In the genomic region with DNA sequence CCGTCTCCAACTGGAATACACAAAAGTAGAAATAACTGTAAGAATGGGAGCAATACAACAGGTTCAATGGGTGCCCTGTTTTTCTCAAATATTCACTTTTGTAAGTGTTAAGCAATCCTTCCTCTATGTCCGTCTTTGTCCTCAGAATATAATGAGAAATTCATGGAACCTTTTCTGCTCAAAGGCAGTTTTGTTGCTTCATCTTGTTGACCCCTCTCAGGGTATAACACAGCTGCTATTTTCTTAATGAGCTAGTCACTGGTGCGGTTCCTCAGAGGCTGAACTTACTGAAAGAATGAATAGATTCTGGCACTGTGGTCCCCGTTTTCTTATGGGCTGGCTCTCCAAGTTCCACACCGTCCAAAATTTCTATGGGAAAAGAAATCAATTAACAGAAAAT, we compare ENCODE assay signal across 22 cellular contexts. TPM values are rescaled to one million over a fixed set of nuclear protein-coding genes. Genes with fewer than 3 reads are reported as not detected.
DNase-seq lines count a peak whose midpoint lies in the region; ATAC-seq and TF ChIP-seq lines count a peak whose summit lies in the region.
"Had no signal": no experiment of that assay in that cellular context is flagged by ENCODE, and none has a peak within 500 bp of the region (broad histone marks: within the 10 kb centered on the region; RNA-seq: fewer than 3 reads in every experiment).

No MANE protein-coding gene starts in this region.

- no peaks in the 10 kb centered on the region for H3K27me3 Mint-ChIP-seq in naive thymus-derived CD4-positive, alpha-beta T cell

- H3K36me3 ChIP-seq in cardiac muscle cell (peaks cover 50% of the 10 kb centered on the region), left ventricle myocardium inferior (peaks cover 89% of the 10 kb centered on the region)
- H3K36me3 ChIP-seq in naive thymus-derived CD4-positive, alpha-beta T cell (ENCODE audit: control insufficient read depth in 2 of 3, insufficient read depth in 3 of 3, low read length in 3 of 3) = peaks cover 11 to 66% (median 14%) of the 10 kb centered on the region in 3 experiments

- no peaks in the 10 kb centered on the region for H3K9me3 Mint-ChIP-seq in naive thymus-derived CD4-positive, alpha-beta T cell
- H3K9me3 Mint-ChIP-seq: CD8-positive, alpha-beta T cell had no signal

- H3K27me3 ChIP-seq in cardiac muscle cell (no peaks in the 10 kb centered on the region), left ventricle myocardium inferior (ENCODE audit: low read depth) (no peaks in the 10 kb centered on the region)
- no peaks in the 10 kb centered on the region for H3K27me3 ChIP-seq in naive thymus-derived CD4-positive, alpha-beta T cell (ENCODE audit: control insufficient read depth in 2 of 2, insufficient read depth in 2 of 2, low read length in 2 of 2)
- H3K27me3 ChIP-seq: Peyer's patch, SJSA1 had no signal

- peaks cover 10 to 62% (median 25%) of the 10 kb centered on the region in 5 donors for H3K36me3 Mint-ChIP-seq in naive thymus-derived CD4-positive, alpha-beta T cell

- TF ChIP-seq CTCF in cardiac muscle cell (IDR thresholded peaks at IDR 0.05; ENCODE audit: low read depth, low read length) (no peak), left ventricle myocardium inferior (IDR thresholded peaks at IDR 0.05; ENCODE audit: borderline replicate concordance) (no peak)

- CTCF ChIA-PET in naive thymus-derived CD4-positive, alpha-beta T cell (lab: Charles Lee) = no interaction called here

- DNase-seq in cardiac muscle cell (ENCODE audit: low read depth in 1 of 2, low spot score in 1 of 2) (no peak), left ventricle myocardium inferior (no peak), inferior parietal cortex (ENCODE audit: extremely low spot score) (peak; percentile 20), putamen (ENCODE audit: low spot score) (peak; percentile 58), NCI-H1417 (lab: John Stamatoyannopoulos, UW) (no peak)
- no peak for DNase-seq in activated effector memory CD4-positive, alpha-beta T cell treated with anti-CD3 and anti-CD28 coated beads, Interleukin-2, amount 50 U/mL, for 16 hours
- DNase-seq in naive thymus-derived CD4-positive, alpha-beta T cell = no peak
- DNase-seq in activated naive CD4-positive, alpha-beta T cell (lab: John Stamatoyannopoulos, UW) = no peak
- DNase-seq: 8988T, Calu3, IMR-90, NCI-H1105 treated with DMSO at 0.1 percent for 48 hours, NCI-H1694, NCI-H2081 treated with DMSO at 0.1 percent for 48 hours, NCI-H2171 treated with DMSO at 0.1 percent for 48 hours, NCI-H524 treated with DMSO at 0.1 percent for 48 hours, NCI-H82, Peyer's patch had no signal

- H3K4me1 ChIP-seq in cardiac muscle cell (ENCODE audit: low read depth) (no peaks in the 10 kb centered on the region), left ventricle myocardium inferior (no peaks in the 10 kb centered on the region)
- H3K4me1 ChIP-seq in naive thymus-derived CD4-positive, alpha-beta T cell (ENCODE audit: control insufficient read depth in 2 of 2, insufficient read depth in 2 of 2, low read length in 2 of 2) = no peaks in the 10 kb centered on the region
- H3K4me1 ChIP-seq: Peyer's patch, SJSA1 had no signal

- H3K9me3 ChIP-seq in cardiac muscle cell (ENCODE audit: low read depth) (no peaks in the 10 kb centered on the region), left ventricle myocardium inferior (replicated peaks) (no peaks in the 10 kb centered on the region)
- H3K9me3 ChIP-seq in naive thymus-derived CD4-positive, alpha-beta T cell (ENCODE audit: control insufficient read depth in 2 of 3, low read length in 3 of 3) = no peaks in the 10 kb centered on the region
- H3K9me3 ChIP-seq: Peyer's patch, SJSA1 had no signal

- no peak for ATAC-seq in naive thymus-derived CD4-positive, alpha-beta T cell
- ATAC-seq: CD8-positive, alpha-beta T cell; Right ventricle myocardium inferior had no signal

- H3K27ac ChIP-seq in cardiac muscle cell = peak overlapping the region; percentile 71
- no peak overlapping the region for H3K27ac ChIP-seq in left ventricle myocardium inferior (replicated peaks)
- no peak overlapping the region for H3K27ac ChIP-seq in naive thymus-derived CD4-positive, alpha-beta T cell (ENCODE audit: low read depth, low read length)
- H3K27ac ChIP-seq: KMS-11, Peyer's patch, SJSA1 had no signal

- H3K4me1 Mint-ChIP-seq in naive thymus-derived CD4-positive, alpha-beta T cell = no peaks in the 10 kb centered on the region

- POLR2A ChIA-PET in naive thymus-derived CD4-positive, alpha-beta T cell (lab: Charles Lee) = no interaction called here

- H3K27ac Mint-ChIP-seq in naive thymus-derived CD4-positive, alpha-beta T cell = no peak overlapping the region
- H3K27ac Mint-ChIP-seq: CD8-positive, alpha-beta T cell had no signal

- H3K4me3 ChIP-seq in cardiac muscle cell (no peak overlapping the region), left ventricle myocardium inferior (no peak overlapping the region)
- H3K4me3 ChIP-seq in naive thymus-derived CD4-positive, alpha-beta T cell (ENCODE audit: low read length) = no peak overlapping the region
- H3K4me3 ChIP-seq: Peyer's patch, SJSA1 had no signal

- intact Hi-C loops in left ventricle myocardium inferior (cut with micrococcal nuclease) = no loop called here
- intact Hi-C loops in naive thymus-derived CD4-positive, alpha-beta T cell (cut with micrococcal nuclease) = no loop called here

- H3K4me3 Mint-ChIP-seq in naive thymus-derived CD4-positive, alpha-beta T cell = no peak overlapping the region
- H3K4me3 Mint-ChIP-seq: CD8-positive, alpha-beta T cell had no signal

RNA-seq across cellular contexts. Expression of a gene that starts 9.7 kb away (rescaled TPM):
- total RNA-seq in cardiac muscle cell (52.0 and 52.3 TPM in 2 replicates), left ventricle myocardium inferior (17.1 TPM)
- 69.3 and 79.0 TPM in 2 replicates for polyA plus RNA-seq in cardiac muscle cell
- total RNA-seq in naive thymus-derived CD4-positive, alpha-beta T cell = 10 to 100 TPM; 72.0 to 83.4 (median 80.9) TPM
- polyA plus RNA-seq in naive thymus-derived CD4-positive, alpha-beta T cell = 10 to 100 TPM; 33.9 to 55.1 TPM

RNA-seq across cellular contexts. Expression of a gene that starts 49.5 kb away (rescaled TPM):
- 48.6 and 62.8 TPM in 2 replicates for total RNA-seq in cardiac muscle cell
- 108 and 184 TPM in 2 replicates for polyA plus RNA-seq in cardiac muscle cell
- total RNA-seq in left ventricle myocardium inferior = 53.9 TPM
- 100 to 1,000 TPM in 1 of 5 experiments, 10 to 100 TPM in 4; 30.9 to 116 (median 44.1) TPM for total RNA-seq in naive thymus-derived CD4-positive, alpha-beta T cell
- polyA plus RNA-seq in naive thymus-derived CD4-positive, alpha-beta T cell = 100 to 1,000 TPM in 1 of 2 donors, 10 to 100 TPM in 1; 75.6 to 128 TPM

Comparison
In these comparisons a context has a peak if more than half of its experiments do, and no peak if none do; other contexts are left out.
1. DNase-seq: peak in inferior parietal cortex (single experiment) and putamen (single experiment); none in cardiac muscle cell (0 of 2), left ventricle myocardium inferior (single experiment), NCI-H1417 (0 of 3), activated effector memory CD4-positive, alpha-beta T cell treated with anti-CD3 and anti-CD28 coated beads, Interleukin-2, amount 50 U/mL, for 16 hours (single experiment), naive thymus-derived CD4-positive, alpha-beta T cell (0 of 9) and activated naive CD4-positive, alpha-beta T cell (0 of 4).